Comparison of ENCODE assay signal across 8 cellular contexts in genomic region chr17:36592316-36592710, GRCh38. TPM values are rescaled to one million over a fixed set of nuclear protein-coding genes. Genes with fewer than 3 reads are reported as not detected.
DNase-seq lines count a peak whose midpoint lies in the region; ATAC-seq, FAIRE-seq and TF ChIP-seq lines count a peak whose summit lies in the region.

No MANE protein-coding gene starts in this region.

- peak overlapping the region; percentile 46 for H3K27ac ChIP-seq in angular gyrus (ENCODE audit: low read depth, low read length)
- H3K27ac ChIP-seq in small intestine (ENCODE audit: low read depth in 1 of 2, low read length in 1 of 2), result peak overlapping the region; percentile 85 to 99

- FAIRE-seq in small intestine (lab: Jason Lieb, UNC), result no peak

- DNase-seq in GM12864 (ENCODE audit: low read depth) (no peak), LNCaP clone FGC (ENCODE audit: low read depth) (no peak), iPS-NIHi7 (ENCODE audit: extremely low spot score) (peak; percentile 51), small intestine (no peak), H4 (ENCODE audit: low spot score) (no peak)

- no peak for ATAC-seq in GM21576 (IDR thresholded peaks at IDR 0.05; ENCODE audit: unreplicated experiment)
- ATAC-seq in HG03354 (IDR thresholded peaks at IDR 0.05; ENCODE audit: poor library complexity, severe bottlenecking, unreplicated experiment), result no peak

- H3K36me3 ChIP-seq in small intestine (ENCODE audit: control insufficient read depth in 2 of 2, insufficient read depth in 2 of 2, low read length in 2 of 2), result peaks cover 6 to 10% of the 10 kb centered on the region in 2 donors

- no peaks in the 10 kb centered on the region for H3K9me3 ChIP-seq in small intestine (ENCODE audit: control insufficient read depth, low read depth)

- peak overlapping the region; percentile 71 for H3K4me3 ChIP-seq in GM12864 (ENCODE audit: low read depth, low read length)
- H3K4me3 ChIP-seq in LNCaP clone FGC (ENCODE audit: low read depth, low read length), result peak overlapping the region; percentile 62
- H3K4me3 ChIP-seq in small intestine (ENCODE audit: low read depth in 1 of 2, low read length in 2 of 2), result peak overlapping the region; percentile 77 to 85

- no peaks in the 10 kb centered on the region for H3K27me3 ChIP-seq in small intestine (ENCODE audit: control insufficient read depth in 2 of 2, insufficient read depth in 2 of 2, low read length in 2 of 2)

- TF ChIP-seq CTCF in GM12864 (IDR thresholded peaks at IDR 0.05; ENCODE audit: low read depth, low read length, missing control alignments) (no peak), LNCaP clone FGC (IDR thresholded peaks at IDR 0.05; ENCODE audit: control insufficient read depth, extremely low read depth, insufficient read depth) (no peak)

- H3K4me1 ChIP-seq in small intestine (ENCODE audit: control insufficient read depth in 2 of 2, insufficient read depth in 1 of 2, low read depth in 1 of 2, low read length in 1 of 2), result peaks cover 2 to 6% of the 10 kb centered on the region in 2 donors

- 1 to 3% (median 1%) methylated on average over 18 to 19 of the region's 19 CpGs for WGBS in small intestine, 3 donors

RNA-seq across cellular contexts. Expression of gene DHRS11, which starts 0.6 kb away (rescaled TPM):
- polyA plus RNA-seq in small intestine, result 100 to 1,000 TPM; 195 to 654 (median 639) TPM
- 11.7 and 23.0 TPM in 2 replicates for total RNA-seq in H4 (2014; rRNA removed; shearing (Covaris generic))

RNA-seq across cellular contexts. Expression of gene MRM1, which starts 9.1 kb away (rescaled TPM):
- polyA plus RNA-seq in small intestine, result 10 to 100 TPM; 15.4 to 20.6 (median 16.8) TPM
- total RNA-seq in H4 (2014; rRNA removed; shearing (Covaris generic)), result 3.4 and 8.9 TPM in 2 replicates

RNA-seq across cellular contexts. Expression of gene GGNBP2, which starts 47.6 kb away (rescaled TPM):
- 10 to 100 TPM; 40.1 to 64.9 (median 64.0) TPM for polyA plus RNA-seq in small intestine
- 32.5 and 38.2 TPM in 2 replicates for total RNA-seq in H4 (2014; rRNA removed; shearing (Covaris generic))

RNA-seq across cellular contexts. Expression of gene PIGW, which starts 57.5 kb away (rescaled TPM):
- polyA plus RNA-seq in small intestine, result 1 to 10 TPM; 2.5 to 9.0 (median 3.2) TPM
- 10.3 and 11.8 TPM in 2 replicates for total RNA-seq in H4 (2014; rRNA removed; shearing (Covaris generic))

RNA-seq across cellular contexts. Expression of gene MYO19, which starts 57.6 kb away (rescaled TPM):
- 10 to 100 TPM; 35.9 to 54.8 (median 43.6) TPM for polyA plus RNA-seq in small intestine
- total RNA-seq in H4 (2014; rRNA removed; shearing (Covaris generic)), result 36.0 and 42.7 TPM in 2 replicates
